ENCODE assay signal across 20 cellular contexts in genomic region chr13:44752184-44752583, GRCh38.
"Had no signal": no experiment of that assay in that cellular context is flagged by ENCODE, and none has a peak within 500 bp of the region (broad histone marks: within the 10 kb centered on the region; RNA-seq: fewer than 3 reads in every experiment).

No MANE protein-coding gene starts in this region.

- H3K27ac ChIP-seq: ovary, SJSA1 had no signal

- ATAC-seq: left cardiac atrium, natural killer cell, sciatic nerve, WTC11 had no signal

- DNase-seq: activated naive CD4-positive, alpha-beta T cell treated with Interleukin-2 at 50 U/mL for 16 hours; activated naive CD8-positive, alpha-beta T cell treated with anti-CD3 and anti-CD28 coated beads for 36 hours; activated T-cell treated with anti-CD3 and anti-CD28 coated beads, Interleukin-2, amount 50 U/mL, for 1 hour; amniotic stem cell; cerebellar nuclear complex; effector CD8-positive, alpha-beta T cell; erythroblast; foreskin fibroblast; glutamatergic neuron; hippocampal formation; left cardiac atrium; mesenchymal stem cell; natural killer cell; ovary; stimulated activated CD4-positive, alpha-beta T cell treated with anti-CD3 and anti-CD28 coated beads, Interleukin-4, amount 100 ng/mL, for 24 hours; stimulated activated naive CD4-positive, alpha-beta T cell treated with Interleukin-2 at 50 U/mL for 16 hours; T-helper 9 cell had no signal

- H3K4me3 ChIP-seq: ovary, SJSA1 had no signal

- H3K9me3 ChIP-seq: ovary, SJSA1 had no signal

- H3K36me3 ChIP-seq: ovary, SJSA1 had no signal

- H3K27me3 ChIP-seq: ovary, SJSA1 had no signal
